In genomic region chr2:226794751-226795171, GRCh38 we compare ENCODE assay signal across 1 cellular context.
TF ChIP-seq lines count a peak whose summit lies in the region.

No MANE protein-coding gene starts in this region.

TF ChIP-seq in liver, 16 proteins besides CTCF, POLR2A, EP300 and RAD21 (continued from another document):
- TF ChIP-seq NR2F2 (IDR thresholded peaks at IDR 0.05) (no peak), MAX (IDR thresholded peaks at IDR 0.05) (no peak), GABPA (IDR thresholded peaks at IDR 0.05 in 1 of 2, conservative IDR thresholded peaks at IDR 0.05 in 1 of 2) (no peak), ATF3 (IDR thresholded peaks at IDR 0.05) (no peak), JUND (IDR thresholded peaks at IDR 0.05) (no peak)
